ENCODE assay signal across 8 cellular contexts in the genomic region with DNA sequence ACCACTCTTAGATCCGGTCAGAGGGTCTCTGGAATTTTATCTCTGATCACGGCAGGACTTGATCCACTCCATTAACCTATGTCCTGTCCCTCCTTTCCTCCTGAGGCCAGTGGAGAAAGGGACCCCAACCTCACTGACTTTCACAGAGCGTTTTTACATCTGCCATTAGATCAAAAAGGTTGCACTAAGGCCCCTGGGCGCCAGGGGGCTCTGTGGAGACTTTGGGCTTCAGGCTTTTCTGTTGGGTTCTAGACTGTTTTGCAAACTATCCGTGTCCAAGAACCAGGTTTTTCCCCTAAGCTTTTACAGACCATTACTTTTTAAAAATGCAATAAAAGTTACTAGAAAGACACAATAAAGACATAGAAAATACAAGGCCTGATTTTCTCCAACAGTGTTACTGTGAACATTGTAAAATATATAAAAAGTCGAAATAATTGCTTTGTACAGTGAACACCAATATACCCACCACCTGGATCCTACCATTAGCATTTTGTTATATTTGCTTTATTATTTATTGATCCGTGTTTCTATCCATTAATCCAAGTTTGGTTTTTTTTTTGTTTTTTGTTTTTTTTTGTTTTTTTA.
DNase-seq lines count a peak whose midpoint lies in the region; ATAC-seq and TF ChIP-seq lines count a peak whose summit lies in the region.

No MANE protein-coding gene starts in this region.

- CTCF ChIA-PET in Calu3 (lab: Charles Lee), result interaction anchor here (0.5 to 4.9 kb wide), 6 partner anchors 8 to 204 kb away, joined by 3 to 45 read pairs (median 8); partner anchors contain the start of gene ALDH1A2

- peaks cover 8% of the 10 kb centered on the region for H3K4me1 Mint-ChIP-seq in Calu3 (ENCODE audit: low read depth, unreplicated experiment)

- no peak overlapping the region for H3K27ac Mint-ChIP-seq in Calu3 (ENCODE audit: unreplicated experiment)

- TF ChIP-seq CTCF in Calu3 (IDR thresholded peaks at IDR 0.05; ENCODE audit: unreplicated experiment) (peak; percentile 93), retinal pigment epithelial cell (conservative IDR thresholded peaks at IDR 0.05; ENCODE audit: low read depth, low read length) (peak; percentile 93)

- no peaks in the 10 kb centered on the region for H3K27me3 Mint-ChIP-seq in Calu3 (ENCODE audit: unreplicated experiment)

- H3K36me3 Mint-ChIP-seq in Calu3 (ENCODE audit: insufficient read depth, unreplicated experiment), result no peaks in the 10 kb centered on the region

- no peak overlapping the region for H3K4me3 ChIP-seq in retinal pigment epithelial cell (ENCODE audit: low read length)

- intact Hi-C loops in Calu3 (cut with micrococcal nuclease; ENCODE audit: unreplicated experiment), result loop anchor here (1.0 to 10.0 kb wide), 4 partner anchors 89 to 316 kb away; no protein-coding TSS in a partner anchor

- no peak overlapping the region for H3K4me3 Mint-ChIP-seq in Calu3 (ENCODE audit: low read depth, unreplicated experiment)

- H3K9me3 Mint-ChIP-seq in Calu3 (ENCODE audit: low read depth, unreplicated experiment), result no peaks in the 10 kb centered on the region

- ATAC-seq in HG02885 (IDR thresholded peaks at IDR 0.05; ENCODE audit: poor library complexity, unreplicated experiment) (peak; percentile 42), GM21529 (IDR thresholded peaks at IDR 0.05; ENCODE audit: unreplicated experiment) (no peak)

- DNase-seq in Calu3, result peak; percentile 86
- DNase-seq in OCI-M1 (lab: John Stamatoyannopoulos, UW), result peak; percentile 76
- DNase-seq in activated T-cell treated with anti-CD3 and anti-CD28 coated beads, Interleukin-2, amount 50 U/mL, for 48 hours, result peak; percentile 73 to 77
- peak; percentile 52 for DNase-seq in glomerular visceral epithelial cell (ENCODE audit: extremely low spot score)
- no peak for DNase-seq in retinal pigment epithelial cell (ENCODE audit: low read depth)
- DNase-seq in mesenteric fat pad (ENCODE audit: low spot score), result no peak

- no TSS peak for BruUV-seq in Calu3 (replicated peaks; lab: Mats Ljungman, UMichigan)

Comparison
In these comparisons a context has a peak if more than half of its experiments do, and no peak if none do; other contexts are left out.
1. DNase-seq: peak in Calu3 (single experiment), OCI-M1 (single experiment), activated T-cell treated with anti-CD3 and anti-CD28 coated beads, Interleukin-2, amount 50 U/mL, for 48 hours (2 of 2) and glomerular visceral epithelial cell (single experiment); none in retinal pigment epithelial cell (single experiment) and mesenteric fat pad (single experiment).